18 cellular contexts compared by ENCODE assay signal in genomic region chr5:80976985-80977384, GRCh38. TPM values are rescaled to one million over a fixed set of nuclear protein-coding genes. Genes with fewer than 3 reads are reported as not detected.
DNase-seq lines count a peak whose midpoint lies in the region; ATAC-seq, FAIRE-seq and TF ChIP-seq lines count a peak whose summit lies in the region.
"Had no signal": no experiment of that assay in that cellular context is flagged by ENCODE, and none has a peak within 500 bp of the region (broad histone marks: within the 10 kb centered on the region; RNA-seq: fewer than 3 reads in every experiment).

No MANE protein-coding gene starts in this region.

- H3K4me1 Mint-ChIP-seq in naive thymus-derived CD8-positive, alpha-beta T cell: peaks cover 37 to 88% (median 86%) of the 10 kb centered on the region in 4 donors

- H3K4me3 Mint-ChIP-seq in naive thymus-derived CD8-positive, alpha-beta T cell: peak overlapping the region in 3 of 10 donors; percentile 1 to 17 (median 15)

- no peak for TF ChIP-seq POLR2A in endothelial cell of umbilical vein (IDR thresholded peaks at IDR 0.05; ENCODE audit: low read depth, low read length)

- no peaks in the 10 kb centered on the region for H3K9me2 ChIP-seq in PC-3 (replicated peaks; ENCODE audit: low read length)
- H3K9me2 ChIP-seq: SK-N-SH had no signal

- no peaks in the 10 kb centered on the region for H3K9me3 ChIP-seq in PC-3 (ENCODE audit: low read length)
- no peaks in the 10 kb centered on the region for H3K9me3 ChIP-seq in endothelial cell of umbilical vein (replicated peaks; ENCODE audit: control insufficient read depth, insufficient read depth, low read length)
- no peaks in the 10 kb centered on the region for H3K9me3 ChIP-seq in smooth muscle cell (replicated peaks; ENCODE audit: low read depth)
- H3K9me3 ChIP-seq: BE2C, SK-N-SH had no signal

- no peaks in the 10 kb centered on the region for H3K27me3 Mint-ChIP-seq in naive thymus-derived CD8-positive, alpha-beta T cell

- H3K36me3 Mint-ChIP-seq in naive thymus-derived CD8-positive, alpha-beta T cell: peaks cover 0 to 4% (median 3%) of the 10 kb centered on the region in 3 donors

- H3F3A ChIP-seq in PC-3 (ENCODE audit: low read length, unreplicated experiment) (no peaks in the 10 kb centered on the region), smooth muscle cell (ENCODE audit: low read depth) (no peaks in the 10 kb centered on the region)

- no peaks in the 10 kb centered on the region for H3K9me3 Mint-ChIP-seq in naive thymus-derived CD8-positive, alpha-beta T cell

- dilution Hi-C loops in endothelial cell of umbilical vein (cut with MboI; ENCODE audit: extremely low pct_ligation_motif_present, low sequenced_read_pairs): no loop called here

- H2AFZ ChIP-seq in PC-3 (ENCODE audit: low read length) (no peak overlapping the region), endothelial cell of umbilical vein (ENCODE audit: low read depth, low read length) (no peak overlapping the region), smooth muscle cell (ENCODE audit: low read depth) (no peak overlapping the region)

- CTCF ChIA-PET in PC-3 (lab: Charles Lee) (no interaction called here), endothelial cell of umbilical vein (lab: Charles Lee) (no interaction called here)

- no peak overlapping the region for H3K4me2 ChIP-seq in PC-3 (ENCODE audit: low read length)
- no peak overlapping the region for H3K4me2 ChIP-seq in endothelial cell of umbilical vein (ENCODE audit: insufficient read depth, low read length)
- no peak overlapping the region for H3K4me2 ChIP-seq in smooth muscle cell
- H3K4me2 ChIP-seq: SK-N-SH had no signal

- no peaks in the 10 kb centered on the region for H3K9me1 ChIP-seq in endothelial cell of umbilical vein (replicated peaks; ENCODE audit: control insufficient read depth, extremely low read depth, insufficient read depth, low read length)

- ATAC-seq in PC-3: no peak
- ATAC-seq in naive thymus-derived CD8-positive, alpha-beta T cell: no peak
- ATAC-seq: K562 had no signal

- H3K4me1 ChIP-seq in PC-3 (ENCODE audit: insufficient read depth, low read length) (peaks cover 12% of the 10 kb centered on the region), endothelial cell of umbilical vein (ENCODE audit: control insufficient read depth, extremely low read depth, insufficient read depth, low read length) (no peaks in the 10 kb centered on the region), smooth muscle cell (ENCODE audit: low read depth) (peaks cover 4% of the 10 kb centered on the region)
- H3K4me1 ChIP-seq: BE2C had no signal

- H3K27ac ChIP-seq in PC-3 (ENCODE audit: low read length): no peak overlapping the region
- H3K27ac ChIP-seq in endothelial cell of umbilical vein (ENCODE audit: insufficient read depth, low read depth, low read length): no peak overlapping the region
- no peak overlapping the region for H3K27ac ChIP-seq in smooth muscle cell (ENCODE audit: low read depth)

- H3K36me3 ChIP-seq in PC-3 (ENCODE audit: low read depth, low read length) (no peaks in the 10 kb centered on the region), endothelial cell of umbilical vein (ENCODE audit: control insufficient read depth in 2 of 2, extremely low read depth in 1 of 2, insufficient read depth in 2 of 2, low read length in 2 of 2) (no peaks in the 10 kb centered on the region), smooth muscle cell (ENCODE audit: low read depth) (no peaks in the 10 kb centered on the region)
- H3K36me3 ChIP-seq: BE2C had no signal

- no peak overlapping the region for H3K9ac ChIP-seq in PC-3 (ENCODE audit: low read length)
- no peak overlapping the region for H3K9ac ChIP-seq in endothelial cell of umbilical vein (replicated peaks; ENCODE audit: extremely low read depth, insufficient read depth, low read length)
- H3K9ac ChIP-seq in smooth muscle cell (ENCODE audit: low read depth): no peak overlapping the region
- H3K9ac ChIP-seq: SK-N-SH had no signal

- H3K4me3 ChIP-seq in PC-3 (ENCODE audit: low read length) (no peak overlapping the region), endothelial cell of umbilical vein (replicated peaks in 1 of 3; ENCODE audit: insufficient read depth in 1 of 3, low read depth in 1 of 3, low read length in 3 of 3) (no peak overlapping the region), smooth muscle cell (no peak overlapping the region)
- H3K4me3 ChIP-seq: K562 had no signal

- DNase-seq in HT1080 (ENCODE audit: low read depth) (peak; percentile 38), PC-3 (peak; percentile 40), endothelial cell of umbilical vein (ENCODE audit: low read depth, low spot score) (no peak), anterior cingulate cortex (lab: John Stamatoyannopoulos, UW) (no peak), COLO668 (lab: John Stamatoyannopoulos, UW; ENCODE audit: unreplicated experiment) (no peak), smooth muscle cell (lab: John Stamatoyannopoulos, UW; ENCODE audit: unreplicated experiment) (no peak)
- no peak for DNase-seq in naive thymus-derived CD8-positive, alpha-beta T cell
- DNase-seq: BE2C, DMS153, EL, HCEC 1CT, NCI-H1092, NCI-H2107, NCI-H226, NCI-H526 treated with DMSO at 0.1 percent for 48 hours, SK-N-SH had no signal

- no peaks in the 10 kb centered on the region for H4K20me1 ChIP-seq in PC-3 (ENCODE audit: low read length)
- no peaks in the 10 kb centered on the region for H4K20me1 ChIP-seq in endothelial cell of umbilical vein (replicated peaks; ENCODE audit: control insufficient read depth, extremely low read depth, insufficient read depth, low read length)
- no peaks in the 10 kb centered on the region for H4K20me1 ChIP-seq in smooth muscle cell (ENCODE audit: low read depth)

- intact Hi-C loops in PC-3 (cut with micrococcal nuclease) (no loop called here), endothelial cell of umbilical vein (cut with micrococcal nuclease) (no loop called here)

- 86% methylated on average over 4 of the region's 4 CpGs for WGBS in smooth muscle cell (ENCODE audit: low lambda C conversion rate)

- BruUV-seq in PC-3 (replicated peaks; lab: Mats Ljungman, UMichigan) (no TSS peak), endothelial cell of umbilical vein (replicated peaks; lab: Mats Ljungman, UMichigan) (no TSS peak)

- POLR2A ChIA-PET in PC-3 (lab: Charles Lee; ENCODE audit: unreplicated experiment) (no interaction called here), endothelial cell of umbilical vein (lab: Charles Lee) (no interaction called here)
- POLR2A ChIA-PET in naive thymus-derived CD8-positive, alpha-beta T cell (lab: Charles Lee): interaction anchor here (0.8 kb wide), 1 partner anchor 10 kb away, joined by 3 read pairs; no protein-coding TSS in a partner anchor

- H3K27me3 ChIP-seq in PC-3 (ENCODE audit: low read length): no peaks in the 10 kb centered on the region
- no peaks in the 10 kb centered on the region for H3K27me3 ChIP-seq in endothelial cell of umbilical vein (ENCODE audit: control insufficient read depth in 2 of 2, insufficient read depth in 2 of 2, low read length in 2 of 2)
- no peaks in the 10 kb centered on the region for H3K27me3 ChIP-seq in smooth muscle cell (ENCODE audit: low read depth)
- H3K27me3 ChIP-seq: BE2C had no signal

- TF ChIP-seq CTCF in PC-3 (conservative IDR thresholded peaks at IDR 0.05; ENCODE audit: low read depth, low read length) (no peak), endothelial cell of umbilical vein (IDR thresholded peaks at IDR 0.05; ENCODE audit: extremely low read depth in 1 of 2, insufficient read depth in 1 of 2, low read depth in 1 of 2, low read length in 2 of 2) (no peak), smooth muscle cell (IDR thresholded peaks at IDR 0.05; ENCODE audit: borderline replicate concordance, insufficient read depth, poor library complexity, severe bottlenecking) (no peak)

- peak overlapping the region in 7 of 10 donors; percentile 32 to 79 (median 52) for H3K27ac Mint-ChIP-seq in naive thymus-derived CD8-positive, alpha-beta T cell

- H3K79me2 ChIP-seq in PC-3 (ENCODE audit: low read length): no peaks in the 10 kb centered on the region
- H3K79me2 ChIP-seq in endothelial cell of umbilical vein (ENCODE audit: control insufficient read depth, insufficient read depth, low read length): no peaks in the 10 kb centered on the region
- peaks cover 67% of the 10 kb centered on the region for H3K79me2 ChIP-seq in smooth muscle cell (ENCODE audit: low read depth)

- FAIRE-seq in endothelial cell of umbilical vein (lab: Jason Lieb, UNC): peak; percentile 52
- FAIRE-seq: HTR-8/SVneo, K562 had no signal

TF ChIP-seq in endothelial cell of umbilical vein, 7 proteins besides CTCF, POLR2A, EP300 and RAD21:
- TF ChIP-seq MAX (IDR thresholded peaks at IDR 0.05; ENCODE audit: insufficient read depth, insufficient read length) (no peak), JUN (IDR thresholded peaks at IDR 0.05; ENCODE audit: borderline replicate concordance, insufficient read depth, insufficient read length, low read depth) (peak; percentile 29)

RNA-seq across cellular contexts. Expression of gene RASGRF2, which starts 16.8 kb away (rescaled TPM):
- 6.4 and 6.6 TPM in 2 replicates for total RNA-seq in HT1080 (2014; rRNA removed; shearing (Covaris generic))
- 4.7 and 5.7 TPM in 2 replicates for polyA plus RNA-seq in HT1080 (2015; cell fraction: cytosol; rRNA removed)
- polyA plus RNA-seq in HT1080 (2015; cell fraction: nucleus; rRNA removed): 6.0 and 7.5 TPM in 2 replicates
- total RNA-seq in PC-3 (2014; rRNA removed) (0.18 TPM in 1 of 2 replicates, not detected in the other), endothelial cell of umbilical vein (4.0 and 8.2 TPM in 2 replicates), smooth muscle cell (24.7 and 33.8 TPM in 2 replicates)
- polyA plus RNA-seq in endothelial cell of umbilical vein (0.41 and 0.53 TPM in 2 replicates), smooth muscle cell (11.1 and 16.7 TPM in 2 replicates)
- polyA plus RNA-seq in endothelial cell of umbilical vein (2011; cell fraction: cytosol; rRNA removed): 0.42 and 0.46 TPM in 2 replicates
- 1.5 TPM in 2 replicates for polyA plus RNA-seq in endothelial cell of umbilical vein (2011; cell fraction: nucleus; rRNA removed)
- polyA plus RNA-seq in endothelial cell of umbilical vein (2012): 0.34 and 1.6 TPM in 2 replicates
- polyA minus RNA-seq in endothelial cell of umbilical vein: 1.9 and 2.2 TPM in 2 replicates
- not detected for polyA minus RNA-seq in endothelial cell of umbilical vein (2011; cell fraction: cytosol; rRNA and poly(A)+ RNA removed)
- 2.1 and 4.3 TPM in 2 replicates for polyA minus RNA-seq in endothelial cell of umbilical vein (2011; cell fraction: nucleus; rRNA and poly(A)+ RNA removed)
- total RNA-seq in naive thymus-derived CD8-positive, alpha-beta T cell: 10 to 100 TPM; 35.2 to 35.9 TPM
- 10 to 100 TPM in 2 of 3 donors, 1 to 10 TPM in 1; 8.3 to 21.7 (median 13.7) TPM for polyA plus RNA-seq in naive thymus-derived CD8-positive, alpha-beta T cell

Comparison
In these comparisons a context has a peak if more than half of its experiments do, and no peak if none do; other contexts are left out.
1. DNase-seq: peak in HT1080 (single experiment) and PC-3 (single experiment); none in endothelial cell of umbilical vein (single experiment), naive thymus-derived CD8-positive, alpha-beta T cell (0 of 10), anterior cingulate cortex (0 of 58), COLO668 (single experiment) and smooth muscle cell (single experiment).